21 cellular contexts compared by ENCODE assay signal in genomic region chr2:213722564-213722963, GRCh38.
"Had no signal": no experiment of that assay in that cellular context is flagged by ENCODE, and none has a peak within 500 bp of the region (broad histone marks: within the 10 kb centered on the region; RNA-seq: fewer than 3 reads in every experiment).

No MANE protein-coding gene starts in this region.

- H3K4me1 ChIP-seq: left ventricle myocardium inferior, lower lobe of right lung, sigmoid colon, testis had no signal

- DNase-seq: effector memory CD8-positive, alpha-beta T cell; erythroblast; foreskin melanocyte; head of caudate nucleus; kidney; left cardiac atrium; left ventricle myocardium inferior; lower lobe of right lung; naive thymus-derived CD4-positive, alpha-beta T cell; nephron progenitor cell; posterior cingulate gyrus; sigmoid colon; stimulated activated CD4-positive, alpha-beta T cell treated with anti-CD3 and anti-CD28 coated beads, Interleukin-2, amount 100 ng/mL, for 24 hours; stimulated activated CD4-positive, alpha-beta T cell treated with anti-CD3 and anti-CD28 coated beads, Interleukin-4, amount 100 ng/mL, for 4 hours; stimulated activated naive B cell treated with anti-CD40 and anti-IgM and Interleukin-4, amounts not matched to agents 10 μg/mL and 1 μg/mL and 100 μg/mL, for 72 hours; stimulated activated naive CD8-positive, alpha-beta T cell treated with anti-CD3 and anti-CD28 coated beads, Interleukin-15, amount 100 ng/mL, for 72 hours; testis had no signal

- H3K79me2 ChIP-seq: hepatocyte had no signal

- H3K9me3 ChIP-seq: lower lobe of right lung, sigmoid colon, testis had no signal

- ATAC-seq: effector memory CD8-positive, alpha-beta T cell; left cardiac atrium; lower lobe of right lung; naive thymus-derived CD4-positive, alpha-beta T cell; stimulated activated naive B cell treated with anti-CD40 and anti-IgM and Interleukin-4, amounts not matched to agents 10 μg/mL and 1 μg/mL and 100 μg/mL, for 72 hours; stimulated activated naive CD8-positive, alpha-beta T cell treated with anti-CD3 and anti-CD28 coated beads, Interleukin-15, amount 100 ng/mL, for 72 hours had no signal

- H3K36me3 ChIP-seq: left ventricle myocardium inferior, lower lobe of right lung, sigmoid colon, tibial nerve had no signal

- H3K4me2 ChIP-seq: hepatocyte had no signal

- H2AFZ ChIP-seq: hepatocyte had no signal

- H3K4me3 ChIP-seq: hepatocyte, left ventricle myocardium inferior, lower lobe of right lung, sigmoid colon, skin epidermis, testis, tibial nerve had no signal

- H3K27ac ChIP-seq: hepatocyte, left ventricle myocardium inferior, lower lobe of right lung, sigmoid colon, skin epidermis, testis, tibial nerve had no signal

- FAIRE-seq: colon, kidney had no signal

- H3K27me3 ChIP-seq: hepatocyte, sigmoid colon, testis, tibial nerve had no signal
